Comparison of ENCODE assay signal across 14 cellular contexts in the genomic region with DNA sequence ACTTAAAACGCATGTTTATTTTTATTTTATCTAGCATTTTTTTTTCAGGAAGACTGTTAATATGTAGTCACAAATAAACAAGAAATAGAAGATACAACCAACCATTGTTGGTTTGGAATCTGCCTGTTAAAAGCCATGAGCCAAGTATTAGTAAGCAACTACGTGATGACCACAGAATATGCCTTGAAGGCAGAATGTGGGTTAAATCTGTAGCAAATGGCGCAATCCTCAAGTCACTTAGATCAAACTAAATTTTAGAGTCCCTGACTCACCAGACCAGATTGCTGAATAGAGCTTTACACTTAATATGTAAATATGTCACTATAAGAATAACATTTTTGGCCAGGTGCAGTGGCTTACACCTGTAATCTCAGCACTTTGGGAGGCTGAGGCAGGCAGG.
DNase-seq lines count a peak whose midpoint lies in the region; FAIRE-seq and TF ChIP-seq lines count a peak whose summit lies in the region.
"Had no signal": no experiment of that assay in that cellular context is flagged by ENCODE, and none has a peak within 500 bp of the region (broad histone marks: within the 10 kb centered on the region; RNA-seq: fewer than 3 reads in every experiment).

No MANE protein-coding gene starts in this region.

- peak overlapping the region; percentile 48 for H3K9ac ChIP-seq in mesenchymal stem cell (ENCODE audit: low read length)

- no peaks in the 10 kb centered on the region for H3K9me3 ChIP-seq in mesenchymal stem cell (ENCODE audit: control insufficient read depth, low read length)
- H3K9me3 ChIP-seq: mucosa of descending colon, thoracic aorta had no signal

- no peak for TF ChIP-seq POLR2A in GM12892 (IDR thresholded peaks at IDR 0.05; ENCODE audit: low read depth, low read length)

- no peak overlapping the region for H2AFZ ChIP-seq in mesenchymal stem cell (ENCODE audit: low read depth, low read length)

- no peak overlapping the region for H3K4ac ChIP-seq in mesenchymal stem cell (ENCODE audit: low read depth in 1 of 2, low read length in 2 of 2)

- TF ChIP-seq CTCF in brain microvascular endothelial cell (IDR thresholded peaks at IDR 0.05; ENCODE audit: low read depth, low read length, missing control alignments): no peak

- no peak overlapping the region for H2BK120ac ChIP-seq in mesenchymal stem cell (ENCODE audit: low read depth, low read length)

- H3K27ac ChIP-seq in brain microvascular endothelial cell (no peak overlapping the region), mesenchymal stem cell (ENCODE audit: low read length, poor library complexity, severe bottlenecking) (no peak overlapping the region)
- H3K27ac ChIP-seq: thoracic aorta had no signal

- no peaks in the 10 kb centered on the region for H3K36me3 ChIP-seq in brain microvascular endothelial cell (replicated peaks)
- no peaks in the 10 kb centered on the region for H3K36me3 ChIP-seq in mesenchymal stem cell (ENCODE audit: control insufficient read depth in 1 of 2, insufficient read depth in 2 of 2, low read depth in 1 of 2, low read length in 2 of 2)
- H3K36me3 ChIP-seq: thoracic aorta had no signal

- H4K8ac ChIP-seq in mesenchymal stem cell (ENCODE audit: low read length): no peak overlapping the region

- H4K91ac ChIP-seq in mesenchymal stem cell (ENCODE audit: low read length): no peak overlapping the region

- H3K79me1 ChIP-seq in mesenchymal stem cell (replicated peaks; ENCODE audit: low read length, poor library complexity, severe bottlenecking): no peaks in the 10 kb centered on the region

- H3K14ac ChIP-seq in mesenchymal stem cell (ENCODE audit: low read length in 2 of 2): no peak overlapping the region

- H3K18ac ChIP-seq in mesenchymal stem cell (ENCODE audit: low read depth in 1 of 2, low read length in 2 of 2): no peak overlapping the region

- no peak overlapping the region for H2AK5ac ChIP-seq in mesenchymal stem cell (ENCODE audit: low read length, severe bottlenecking)

- H3K27me3 ChIP-seq in brain microvascular endothelial cell (replicated peaks): no peaks in the 10 kb centered on the region
- no peaks in the 10 kb centered on the region for H3K27me3 ChIP-seq in mesenchymal stem cell (ENCODE audit: control insufficient read depth in 1 of 2, insufficient read depth in 1 of 2, low read length in 2 of 2)

- H3K4me3 ChIP-seq in brain microvascular endothelial cell (ENCODE audit: low read depth, low read length) (no peak overlapping the region), mesenchymal stem cell (ENCODE audit: insufficient read depth in 1 of 2, low read depth in 1 of 2, low read length in 2 of 2) (no peak overlapping the region)
- H3K4me3 ChIP-seq: mucosa of descending colon, thoracic aorta had no signal

- in situ Hi-C loops in brain microvascular endothelial cell (cut with HindIII; ENCODE audit: low pct_ligation_motif_present, low sequenced_read_pairs): no loop called here

- WGBS in mesenchymal stem cell: 30% methylated on average over 1 of the region's 3 CpGs

- H2BK15ac ChIP-seq in mesenchymal stem cell (ENCODE audit: low read depth, poor library complexity, severe bottlenecking): no peak overlapping the region

- H3K4me1 ChIP-seq in mesenchymal stem cell (ENCODE audit: control insufficient read depth, insufficient read depth, low read depth, low read length): no peaks in the 10 kb centered on the region

- H2BK5ac ChIP-seq in mesenchymal stem cell (ENCODE audit: low read depth, low read length, poor library complexity, severe bottlenecking): no peak overlapping the region

- FAIRE-seq in GM12892 (lab: Jason Lieb, UNC): no peak
- FAIRE-seq: colon, GM18507 had no signal

- no peak overlapping the region for H2BK12ac ChIP-seq in mesenchymal stem cell (ENCODE audit: low read length in 2 of 2)

- no peak overlapping the region for H3K23ac ChIP-seq in mesenchymal stem cell (ENCODE audit: low read length in 2 of 2)

- DNase-seq in EH (ENCODE audit: low read depth) (peak; percentile 98), NCI-H460 (ENCODE audit: extremely low read depth, low read depth) (peak; percentile 81), brain microvascular endothelial cell (peak; percentile 83), mesenchymal stem cell (peak; percentile 94), SKM-1 treated with dmso at 0.1 percent for 144 hours (lab: John Stamatoyannopoulos, UW; ENCODE audit: unreplicated experiment) (no peak), NCI-H2227 treated with DMSO at 0.1 percent for 48 hours (lab: John Stamatoyannopoulos, UW) (no peak), GM12892 (ENCODE audit: insufficient read length) (no peak), GDM1 (lab: John Stamatoyannopoulos, UW) (no peak)
- DNase-seq: activated B cell treated with CpG ODN at 0.5 μM for 24 hours, mucosa of descending colon, NCI-H1417 treated with DMSO at 0.1 percent for 48 hours had no signal

- no peak overlapping the region for H3K4me2 ChIP-seq in mesenchymal stem cell (ENCODE audit: low read length, poor library complexity, severe bottlenecking)

Comparison
In these comparisons a context has a peak if more than half of its experiments do, and no peak if none do; other contexts are left out.
1. DNase-seq: peak in EH (single experiment), NCI-H460 (single experiment), brain microvascular endothelial cell (single experiment) and mesenchymal stem cell (single experiment); none in SKM-1 treated with dmso at 0.1 percent for 144 hours (single experiment), NCI-H2227 treated with DMSO at 0.1 percent for 48 hours (single experiment), GM12892 (single experiment) and GDM1 (single experiment).